In the genomic region with DNA sequence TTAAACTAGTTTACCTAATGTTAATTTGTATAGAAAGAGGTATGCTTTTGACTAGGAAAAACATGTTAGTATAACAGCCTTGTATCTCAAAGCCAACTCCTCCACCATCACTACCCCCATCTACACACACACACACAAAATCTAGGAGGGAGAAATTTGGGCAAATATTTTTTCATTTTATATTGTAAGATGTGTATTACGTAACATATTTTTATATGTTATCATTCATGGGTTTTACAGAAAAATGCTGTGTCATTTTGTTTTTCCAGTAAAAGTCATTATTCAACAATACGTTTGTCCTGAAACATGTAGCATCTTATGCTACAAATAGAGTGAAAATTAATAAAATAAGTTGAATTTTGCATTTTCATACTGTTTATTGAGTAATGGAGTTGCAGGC, we compare ENCODE assay signal across 24 cellular contexts. TPM values are rescaled to one million over a fixed set of nuclear protein-coding genes. Genes with fewer than 3 reads are reported as not detected.
A peak's percentile ranks its signal among the peaks of the same experiment; 100 is the strongest.
DNase-seq lines count a peak whose midpoint lies in the region; ATAC-seq, FAIRE-seq and TF ChIP-seq lines count a peak whose summit lies in the region.
"Had no signal": no experiment of that assay in that cellular context is flagged by ENCODE, and none has a peak within 500 bp of the region (broad histone marks: within the 10 kb centered on the region; RNA-seq: fewer than 3 reads in every experiment).

No MANE protein-coding gene starts in this region.

- H3K79me2 ChIP-seq in SK-N-SH (ENCODE audit: insufficient read depth) (peaks cover 22% of the 10 kb centered on the region; the same call in 1 of the 2 replicates), endothelial cell of umbilical vein (ENCODE audit: control insufficient read depth, insufficient read depth, low read length) (peaks cover 5% of the 10 kb centered on the region)

- H3K9me1 ChIP-seq in endothelial cell of umbilical vein (replicated peaks; ENCODE audit: control insufficient read depth, extremely low read depth, insufficient read depth, low read length) = no peaks in the 10 kb centered on the region

- CTCF ChIA-PET in SK-N-SH (lab: Yijun Ruan, JAX) (no interaction called here), endothelial cell of umbilical vein (lab: Charles Lee) (interaction anchor here (1.0 to 2.1 kb wide), 6 partner anchors 9 to 123 kb away, joined by 3 to 11 read pairs (median 6); no protein-coding TSS in a partner anchor)
- CTCF ChIA-PET in CD4-positive, alpha-beta T cell (lab: Charles Lee) = interaction anchor here (1.8 kb wide), 1 partner anchor 7 kb away, joined by 4 read pairs; no protein-coding TSS in a partner anchor

- no peaks in the 10 kb centered on the region for H3K27me3 Mint-ChIP-seq in CD4-positive, alpha-beta T cell

- no peak for TF ChIP-seq POLR2A in endothelial cell of umbilical vein (IDR thresholded peaks at IDR 0.05; ENCODE audit: low read depth, low read length)
- no peak for TF ChIP-seq POLR2A in spleen (IDR thresholded peaks at IDR 0.05)

- peak overlapping the region; percentile 96 for H3K27ac Mint-ChIP-seq in CD4-positive, alpha-beta T cell

- H3K4me2 ChIP-seq in SK-N-SH (no peak overlapping the region), endothelial cell of umbilical vein (ENCODE audit: insufficient read depth, low read length) (peak overlapping the region; percentile 98)
- H3K4me2 ChIP-seq: PC-9 had no signal

- 46% methylated on average over 2 of the region's 2 CpGs for WGBS in SK-N-SH (ENCODE audit: low lambda C conversion rate)
- WGBS in spleen, 5 donors = 72 to 90% (median 79%) methylated on average over 2 of the region's 2 CpGs

- dilution Hi-C loops in endothelial cell of umbilical vein (cut with MboI; ENCODE audit: extremely low pct_ligation_motif_present, low sequenced_read_pairs) = no loop called here

- H3K4me1 ChIP-seq in SK-N-SH (ENCODE audit: control insufficient read depth in 1 of 2, insufficient read depth in 2 of 2, low read depth in 1 of 2, low read length in 1 of 2) = peaks cover 0 to 5% of the 10 kb centered on the region in 2 experiments; a peak in 2 of 4 replicates
- peaks cover 42% of the 10 kb centered on the region for H3K4me1 ChIP-seq in endothelial cell of umbilical vein (ENCODE audit: control insufficient read depth, extremely low read depth, insufficient read depth, low read length)
- H3K4me1 ChIP-seq in spleen = peaks cover 0 to 41% (median 14%) of the 10 kb centered on the region in 6 donors
- H3K4me1 ChIP-seq: BE2C, SJSA1 had no signal

- H4K20me1 ChIP-seq in SK-N-SH (ENCODE audit: insufficient read depth) (no peaks in the 10 kb centered on the region), endothelial cell of umbilical vein (replicated peaks; ENCODE audit: control insufficient read depth, extremely low read depth, insufficient read depth, low read length) (no peaks in the 10 kb centered on the region)

- peaks cover 71% of the 10 kb centered on the region for H3K4me1 Mint-ChIP-seq in CD4-positive, alpha-beta T cell (ENCODE audit: low read depth)

- no peak overlapping the region for H2AFZ ChIP-seq in SK-N-SH (ENCODE audit: low read depth)
- H2AFZ ChIP-seq in endothelial cell of umbilical vein (ENCODE audit: low read depth, low read length) = no peak overlapping the region
- H2AFZ ChIP-seq: PC-9 had no signal

- H3K9ac ChIP-seq in SK-N-SH (0 out of 2 replicates have a peak overlapping the region, but pooled peaks have one; percentile 11), endothelial cell of umbilical vein (replicated peaks; ENCODE audit: extremely low read depth, insufficient read depth, low read length) (no peak overlapping the region)

- no peak for TF ChIP-seq CTCF in SK-N-SH (IDR thresholded peaks at IDR 0.05)
- no peak for TF ChIP-seq CTCF in CD4-positive, alpha-beta T cell (IDR thresholded peaks at IDR 0.05)
- TF ChIP-seq CTCF in endothelial cell of umbilical vein (IDR thresholded peaks at IDR 0.05; ENCODE audit: extremely low read depth in 1 of 2, insufficient read depth in 1 of 2, low read depth in 1 of 2, low read length in 2 of 2) = no peak
- TF ChIP-seq CTCF in spleen (IDR thresholded peaks at IDR 0.05 in 8 of 11, conservative IDR thresholded peaks at IDR 0.05 in 3 of 11) = no peak
- no peak for TF ChIP-seq CTCF in GM10266 (IDR thresholded peaks at IDR 0.05; ENCODE audit: control insufficient read depth, insufficient read depth, low read depth, missing control alignments)

- TF ChIP-seq RAD21 in SK-N-SH (IDR thresholded peaks at IDR 0.05; ENCODE audit: low read length) = no peak

- H3K27ac ChIP-seq in SK-N-SH (ENCODE audit: low read depth in 2 of 2, low read length in 1 of 2) (no peak overlapping the region), endothelial cell of umbilical vein (ENCODE audit: insufficient read depth, low read depth, low read length) (peak overlapping the region; percentile 33), spleen (peak overlapping the region in 5 of 8 donors; percentile 79 to 86 (median 85))
- no peak overlapping the region for H3K27ac ChIP-seq in CD4-positive, alpha-beta T cell (ENCODE audit: low read depth, low read length)
- H3K27ac ChIP-seq: 22Rv1, HL-60, PC-9, SJSA1 had no signal

- H3K9me2 ChIP-seq in SK-N-SH = no peaks in the 10 kb centered on the region

- no peak for FAIRE-seq in endothelial cell of umbilical vein (lab: Jason Lieb, UNC)

- peaks cover 7% of the 10 kb centered on the region for H3F3A ChIP-seq in SK-N-SH (replicated peaks; ENCODE audit: insufficient read depth)

- DNase-seq in SK-N-SH = no peak
- DNase-seq in CD4-positive, alpha-beta T cell = no peak
- no peak for DNase-seq in endothelial cell of umbilical vein (ENCODE audit: low read depth, low spot score)
- DNase-seq in spleen = no peak
- no peak for DNase-seq in SW480 (ENCODE audit: low spot score)
- DNase-seq in GM10266 (ENCODE audit: extremely low spot score) = no peak
- DNase-seq: ACHN, BE2C, COR-L47, DMS53, H7, Kasumi-1, NCI-H1105 treated with DMSO at 0.1 percent for 48 hours, NCI-H2029, NCI-H446 treated with DMSO at 0.1 percent for 48 hours, NCI-H526 treated with DMSO at 0.1 percent for 48 hours, PC-9 had no signal

- H3K27me3 ChIP-seq in SK-N-SH (ENCODE audit: insufficient read depth) = no peaks in the 10 kb centered on the region
- H3K27me3 ChIP-seq in CD4-positive, alpha-beta T cell (ENCODE audit: control insufficient read depth, insufficient read depth, low read length) = no peaks in the 10 kb centered on the region
- no peaks in the 10 kb centered on the region for H3K27me3 ChIP-seq in endothelial cell of umbilical vein (ENCODE audit: control insufficient read depth in 2 of 2, insufficient read depth in 2 of 2, low read length in 2 of 2)
- H3K27me3 ChIP-seq in spleen (replicated peaks in 1 of 7) = no peaks in the 10 kb centered on the region
- H3K27me3 ChIP-seq: BE2C, SJSA1 had no signal

- intact Hi-C loops in CD4-positive, alpha-beta T cell (cut with DNase I, micrococcal nuclease) = no loop called here
- intact Hi-C loops in endothelial cell of umbilical vein (cut with micrococcal nuclease) = no loop called here
- intact Hi-C loops in spleen (cut with DNase I; ENCODE audit: low total_unique reads) = no loop called here

- H3K4me3 Mint-ChIP-seq in CD4-positive, alpha-beta T cell = peak overlapping the region; percentile 84

- peaks cover 37% of the 10 kb centered on the region for H3K36me3 Mint-ChIP-seq in CD4-positive, alpha-beta T cell (ENCODE audit: low read depth)

- POLR2A ChIA-PET in SK-N-SH (lab: Yijun Ruan, JAX) = no interaction called here
- POLR2A ChIA-PET in CD4-positive, alpha-beta T cell (lab: Charles Lee) = no interaction called here
- POLR2A ChIA-PET in endothelial cell of umbilical vein (lab: Charles Lee) = no interaction called here

- no peak for TF ChIP-seq EP300 in SK-N-SH (IDR thresholded peaks at IDR 0.05; ENCODE audit: borderline replicate concordance in 1 of 2, low read depth in 1 of 2, low read length in 1 of 2)

- ATAC-seq in SK-N-SH treated with all-trans-retinoic acid at 6 μM for 48 hours = no peak
- ATAC-seq in CD4-positive, alpha-beta T cell (ENCODE audit: poor library complexity) = no peak
- ATAC-seq: Right ventricle myocardium inferior had no signal

- H3K4me3 ChIP-seq in SK-N-SH (ENCODE audit: low read depth in 2 of 2, low read length in 1 of 2) = no peak overlapping the region
- H3K4me3 ChIP-seq in endothelial cell of umbilical vein (replicated peaks in 1 of 3; ENCODE audit: insufficient read depth in 1 of 3, low read depth in 1 of 3, low read length in 3 of 3) = peak overlapping the region in 1 of 3 experiments; percentile 2
- H3K4me3 ChIP-seq in spleen = peak overlapping the region in 1 of 8 donors; percentile 13
- H3K4me3 ChIP-seq: PC-9, SJSA1 had no signal

- H3K9me3 ChIP-seq in SK-N-SH (no peaks in the 10 kb centered on the region), endothelial cell of umbilical vein (replicated peaks; ENCODE audit: control insufficient read depth, insufficient read depth, low read length) (no peaks in the 10 kb centered on the region), spleen (no peaks in the 10 kb centered on the region)
- H3K9me3 ChIP-seq in CD4-positive, alpha-beta T cell (ENCODE audit: control insufficient read depth, low read length) = no peaks in the 10 kb centered on the region
- H3K9me3 ChIP-seq: BE2C, SJSA1 had no signal

- no TSS peak for BruUV-seq in endothelial cell of umbilical vein (replicated peaks; lab: Mats Ljungman, UMichigan)

- H3K9me3 Mint-ChIP-seq in CD4-positive, alpha-beta T cell = no peaks in the 10 kb centered on the region

- H3K36me3 ChIP-seq in SK-N-SH (replicated peaks in 1 of 2; ENCODE audit: control insufficient read depth in 1 of 2, insufficient read depth in 2 of 2, low read length in 1 of 2) = peaks cover 0 to 4% of the 10 kb centered on the region in 2 experiments
- H3K36me3 ChIP-seq in endothelial cell of umbilical vein (ENCODE audit: control insufficient read depth in 2 of 2, extremely low read depth in 1 of 2, insufficient read depth in 2 of 2, low read length in 2 of 2) = no peaks in the 10 kb centered on the region
- H3K36me3 ChIP-seq in spleen = no peaks in the 10 kb centered on the region
- H3K36me3 ChIP-seq: BE2C, SJSA1 had no signal

TF ChIP-seq in SK-N-SH treated with all-trans-retinoic acid at 6 μM for 48 hours, 23 proteins besides CTCF, POLR2A, EP300 and RAD21 (continues in another document):
- TF ChIP-seq ZC3H10 (CRISPR knock-in tag; IDR thresholded peaks at IDR 0.05) = no peak

RNA-seq across cellular contexts. Expression of gene SULT1B1, which starts 3.0 kb away (rescaled TPM):
- polyA plus RNA-seq in SK-N-SH (2012; rRNA removed) (14.7 and 22.4 TPM in 2 replicates), endothelial cell of umbilical vein (35.2 and 45.0 TPM in 2 replicates), spleen (1 to 10 TPM; 1.1 to 4.3 (median 1.4) TPM)
- polyA plus RNA-seq in SK-N-SH (2012; cell fraction: cytosol; rRNA removed) = 20.7 and 28.2 TPM in 2 replicates
- polyA plus RNA-seq in SK-N-SH (2012; cell fraction: nucleus; rRNA removed) = 12.9 and 33.9 TPM in 2 replicates
- total RNA-seq in CD4-positive, alpha-beta T cell = 10 to 100 TPM in 1 of 2 experiments, 1 to 10 TPM in 1; 9.4 to 10.2 TPM
- total RNA-seq in endothelial cell of umbilical vein (59.5 and 68.2 TPM in 2 replicates), spleen (10 to 100 TPM; 14.4 to 53.1 (median 33.4) TPM)
- 43.0 and 43.7 TPM in 2 replicates for polyA plus RNA-seq in endothelial cell of umbilical vein (2011; cell fraction: cytosol; rRNA removed)
- polyA plus RNA-seq in endothelial cell of umbilical vein (2011; cell fraction: nucleus; rRNA removed) = 57.8 and 83.9 TPM in 2 replicates
- 47.7 and 50.6 TPM in 2 replicates for polyA plus RNA-seq in endothelial cell of umbilical vein (2012)
- polyA minus RNA-seq in endothelial cell of umbilical vein = 88.4 and 99.5 TPM in 2 replicates
- not detected for polyA minus RNA-seq in endothelial cell of umbilical vein (2011; cell fraction: cytosol; rRNA and poly(A)+ RNA removed)
- polyA minus RNA-seq in endothelial cell of umbilical vein (2011; cell fraction: nucleus; rRNA and poly(A)+ RNA removed) = 47.8 and 83.8 TPM in 2 replicates
- total RNA-seq: G401, H7, RPMI7951, SJSA1 had no signal

Comparison
In these comparisons a context has a peak if more than half of its experiments do, and no peak if none do; other contexts are left out.
1. H3K27ac ChIP-seq: peak in endothelial cell of umbilical vein (single experiment) and spleen (5 of 8); none in SK-N-SH (0 of 2) and CD4-positive, alpha-beta T cell (single experiment).